ENCODE assay signal across 19 cellular contexts in genomic region chr3:42749025-42749752, GRCh38. TPM values are rescaled to one million over a fixed set of nuclear protein-coding genes. Genes with fewer than 3 reads are reported as not detected.
A peak's percentile ranks its signal among the peaks of the same experiment; 100 is the strongest.
DNase-seq lines count a peak whose midpoint lies in the region; ATAC-seq and TF ChIP-seq lines count a peak whose summit lies in the region.
"Had no signal": no experiment of that assay in that cellular context is flagged by ENCODE, and none has a peak within 500 bp of the region (broad histone marks: within the 10 kb centered on the region; RNA-seq: fewer than 3 reads in every experiment).

No MANE protein-coding gene starts in this region.

- TF ChIP-seq CTCF in osteoblast (IDR thresholded peaks at IDR 0.05; ENCODE audit: extremely low read depth, low read depth, low read length), result no peak

- H3K27ac ChIP-seq in angular gyrus (ENCODE audit: low read depth, low read length) (peak overlapping the region; percentile 17), layer of hippocampus (ENCODE audit: low read depth, low read length) (peak overlapping the region; percentile 49), stomach smooth muscle (ENCODE audit: low read length) (peak overlapping the region; percentile 89), osteoblast (ENCODE audit: low read depth, low read length) (no peak overlapping the region)
- H3K27ac ChIP-seq: SK-N-MC had no signal

- peaks cover 63% of the 10 kb centered on the region for H3K4me1 ChIP-seq in stomach smooth muscle (ENCODE audit: control insufficient read depth, insufficient read depth, low read length)
- no peaks in the 10 kb centered on the region for H3K4me1 ChIP-seq in osteoblast (ENCODE audit: insufficient read depth, low read length)

- no peaks in the 10 kb centered on the region for H3K9me3 Mint-ChIP-seq in activated CD4-positive, alpha-beta T cell treated with anti-CD3 and anti-CD28 coated beads, Interleukin-2, amount 10 ng/mL, durations not matched to agents 7 days and 5 days
- H3K9me3 Mint-ChIP-seq: CD14-positive monocyte had no signal

- no peaks in the 10 kb centered on the region for H3K9me3 ChIP-seq in stomach smooth muscle (ENCODE audit: control insufficient read depth in 2 of 2, low read length in 2 of 2)
- no peaks in the 10 kb centered on the region for H3K9me3 ChIP-seq in osteoblast (ENCODE audit: low read depth, low read length)

- H3K79me2 ChIP-seq in osteoblast (ENCODE audit: insufficient read depth, low read length), result no peaks in the 10 kb centered on the region

- no peak overlapping the region for H3K4me3 Mint-ChIP-seq in activated CD4-positive, alpha-beta T cell treated with anti-CD3 and anti-CD28 coated beads, Interleukin-2, amount 10 ng/mL, durations not matched to agents 7 days and 5 days
- H3K4me3 Mint-ChIP-seq: activated CD8-positive, alpha-beta T cell treated with anti-CD3 and anti-CD28 coated beads, Interleukin-2, amount 10 ng/mL, durations not matched to agents 7 days and 5 days; CD14-positive monocyte had no signal

- no peak overlapping the region for H2AFZ ChIP-seq in osteoblast (ENCODE audit: low read length)

- peak overlapping the region in 1 of 2 donors; percentile 29 for H3K9ac ChIP-seq in stomach smooth muscle (ENCODE audit: low read length in 2 of 2)

- H3K27me3 Mint-ChIP-seq in activated CD4-positive, alpha-beta T cell treated with anti-CD3 and anti-CD28 coated beads, Interleukin-2, amount 10 ng/mL, durations not matched to agents 7 days and 5 days, result no peaks in the 10 kb centered on the region

- no peaks in the 10 kb centered on the region for H4K20me1 ChIP-seq in osteoblast (ENCODE audit: insufficient read depth, low read length)

- no peak overlapping the region for H3K4me2 ChIP-seq in osteoblast (ENCODE audit: insufficient read depth, low read length)

- peaks cover 2% of the 10 kb centered on the region for H3K36me3 Mint-ChIP-seq in activated CD4-positive, alpha-beta T cell treated with anti-CD3 and anti-CD28 coated beads, Interleukin-2, amount 10 ng/mL, durations not matched to agents 7 days and 5 days (ENCODE audit: low read depth)

- CTCF ChIA-PET in activated CD4-positive, alpha-beta T cell treated with anti-CD3 and anti-CD28 coated beads, Interleukin-2, amount 10 ng/mL, durations not matched to agents 7 days and 5 days (lab: Charles Lee), result no interaction called here

- ATAC-seq in HG03521 (IDR thresholded peaks at IDR 0.05; ENCODE audit: unreplicated experiment), result no peak
- ATAC-seq: left colon had no signal

- peak overlapping the region in 1 of 2 donors; percentile 15 for H3K4me3 ChIP-seq in stomach smooth muscle (ENCODE audit: low read length in 2 of 2)
- H3K4me3 ChIP-seq in osteoblast (ENCODE audit: insufficient read depth, low read length), result no peak overlapping the region
- H3K4me3 ChIP-seq: SK-N-MC had no signal

- POLR2A ChIA-PET in activated CD4-positive, alpha-beta T cell treated with anti-CD3 and anti-CD28 coated beads, Interleukin-2, amount 10 ng/mL, durations not matched to agents 7 days and 5 days (lab: Charles Lee), result no interaction called here

- peak overlapping the region; percentile 76 for H3K27ac Mint-ChIP-seq in activated CD4-positive, alpha-beta T cell treated with anti-CD3 and anti-CD28 coated beads, Interleukin-2, amount 10 ng/mL, durations not matched to agents 7 days and 5 days
- H3K27ac Mint-ChIP-seq: activated CD8-positive, alpha-beta T cell treated with anti-CD3 and anti-CD28 coated beads, Interleukin-2, amount 10 ng/mL, durations not matched to agents 7 days and 5 days had no signal

- H3K27me3 ChIP-seq in layer of hippocampus (ENCODE audit: control insufficient read depth, insufficient read depth, low read length), result no peaks in the 10 kb centered on the region
- no peaks in the 10 kb centered on the region for H3K27me3 ChIP-seq in stomach smooth muscle (ENCODE audit: control insufficient read depth in 1 of 2, insufficient read depth in 2 of 2, low read length in 2 of 2)
- no peaks in the 10 kb centered on the region for H3K27me3 ChIP-seq in osteoblast (ENCODE audit: insufficient read depth, low read length)

- DNase-seq in activated CD4-positive, alpha-beta T cell treated with anti-CD3 and anti-CD28 coated beads, Interleukin-2, amount 10 ng/mL, durations not matched to agents 7 days and 5 days, result no peak
- no peak for DNase-seq in activated CD4-positive, alpha-beta T cell treated with anti-CD3 and anti-CD28 coated beads, Interleukin-2, amount 50 U/mL, for 4 hours
- no peak for DNase-seq in osteoblast (ENCODE audit: insufficient read length, low spot score, missing footprints)
- no peak for DNase-seq in GM19240 (ENCODE audit: insufficient read length, low spot score)
- DNase-seq: activated CD8-positive, alpha-beta T cell treated with anti-CD3 and anti-CD28 coated beads, Interleukin-2, amount 10 ng/mL, durations not matched to agents 7 days and 5 days; activated gamma-delta T cell; effector CD8-positive, alpha-beta T cell; NCI-H510A treated with DMSO at 0.1 percent for 48 hours had no signal

- H3K36me3 ChIP-seq in stomach smooth muscle (ENCODE audit: control insufficient read depth in 2 of 2, insufficient read depth in 2 of 2, low read length in 2 of 2) (no peaks in the 10 kb centered on the region), osteoblast (ENCODE audit: insufficient read depth, low read length) (no peaks in the 10 kb centered on the region)

- peaks cover 50% of the 10 kb centered on the region for H3K4me1 Mint-ChIP-seq in activated CD4-positive, alpha-beta T cell treated with anti-CD3 and anti-CD28 coated beads, Interleukin-2, amount 10 ng/mL, durations not matched to agents 7 days and 5 days

RNA-seq across cellular contexts. Expression of gene CCDC13, which starts 23.9 kb away (rescaled TPM):
- total RNA-seq in activated CD4-positive, alpha-beta T cell treated with anti-CD3 and anti-CD28 coated beads, Interleukin-2, amount 10 ng/mL, durations not matched to agents 7 days and 5 days, result under 1 TPM; 0.60 to 0.65 TPM
- total RNA-seq in osteoblast, result 0.72 and 0.88 TPM in 2 replicates
- total RNA-seq: HT1080 had no signal

RNA-seq across cellular contexts. Expression of gene HHATL, which starts 46.6 kb away (rescaled TPM):
- not detected for total RNA-seq in activated CD4-positive, alpha-beta T cell treated with anti-CD3 and anti-CD28 coated beads, Interleukin-2, amount 10 ng/mL, durations not matched to agents 7 days and 5 days
- not detected in 2 replicates for total RNA-seq in osteoblast
- total RNA-seq: activated CD8-positive, alpha-beta T cell treated with anti-CD3 and anti-CD28 coated beads, Interleukin-2, amount 10 ng/mL, durations not matched to agents 7 days and 5 days; HT1080; M059J; PC-3; pulmonary artery endothelial cell had no signal

RNA-seq across cellular contexts. Expression of gene HIGD1A, which starts 55.1 kb away (rescaled TPM):
- total RNA-seq in activated CD4-positive, alpha-beta T cell treated with anti-CD3 and anti-CD28 coated beads, Interleukin-2, amount 10 ng/mL, durations not matched to agents 7 days and 5 days, result 10 to 100 TPM; 51.6 to 72.1 TPM
- 86.6 and 88.3 TPM in 2 replicates for total RNA-seq in osteoblast
